In genomic region chr7:27106181-27106905, GRCh38 we compare ENCODE assay signal across 11 cellular contexts. TPM values are rescaled to one million over a fixed set of nuclear protein-coding genes. Genes with fewer than 3 reads are reported as not detected.
A peak's percentile ranks its signal among the peaks of the same experiment; 100 is the strongest.
DNase-seq lines count a peak whose midpoint lies in the region; ATAC-seq and TF ChIP-seq lines count a peak whose summit lies in the region.
"Had no signal": no experiment of that assay in that cellular context is flagged by ENCODE, and none has a peak within 500 bp of the region (broad histone marks: within the 10 kb centered on the region; RNA-seq: fewer than 3 reads in every experiment).

No MANE protein-coding gene starts in this region.

- BruUV-seq in IMR-90 (replicated peaks; lab: Mats Ljungman, UMichigan), result no TSS peak

- H3K23ac ChIP-seq in IMR-90 (ENCODE audit: low read depth, low read length), result peak overlapping the region; percentile 99

- peaks cover 9% of the 10 kb centered on the region; the same call in 1 of the 2 replicates for H3K36me3 ChIP-seq in IMR-90 (ENCODE audit: control insufficient read depth, insufficient read depth, low read length)
- no peaks in the 10 kb centered on the region for H3K36me3 ChIP-seq in stomach smooth muscle (ENCODE audit: control insufficient read depth in 2 of 2, insufficient read depth in 2 of 2, low read length in 2 of 2)
- peaks cover 6% of the 10 kb centered on the region for H3K36me3 ChIP-seq in GM23248 (ENCODE audit: low read depth)

- H3K27me3 ChIP-seq in IMR-90 (ENCODE audit: control insufficient read depth, insufficient read depth, low read length), result no peaks in the 10 kb centered on the region
- H3K27me3 ChIP-seq in stomach smooth muscle (ENCODE audit: control insufficient read depth in 1 of 2, insufficient read depth in 2 of 2, low read length in 2 of 2), result no peaks in the 10 kb centered on the region
- no peaks in the 10 kb centered on the region for H3K27me3 ChIP-seq in GM23248 (replicated peaks; ENCODE audit: insufficient read depth)

- H3K4me2 ChIP-seq in IMR-90 (ENCODE audit: low read depth, low read length) (peak overlapping the region; percentile 49), GM23248 (ENCODE audit: unreplicated experiment) (no peak overlapping the region)

- peaks cover 46% of the 10 kb centered on the region for H3K4me1 ChIP-seq in IMR-90 (ENCODE audit: control insufficient read depth, insufficient read depth, low read length)
- peaks cover 61% of the 10 kb centered on the region for H3K4me1 ChIP-seq in stomach smooth muscle (ENCODE audit: control insufficient read depth, insufficient read depth, low read length)
- peaks cover 5% of the 10 kb centered on the region; the same call in 1 of the 2 replicates for H3K4me1 ChIP-seq in GM23248 (ENCODE audit: insufficient read depth)

- H3K79me2 ChIP-seq in GM23248 (ENCODE audit: insufficient read depth), result peaks cover 5% of the 10 kb centered on the region

- H2AFZ ChIP-seq in IMR-90 (replicated peaks; ENCODE audit: low read length, poor library complexity), result peak overlapping the region; percentile 80
- H2AFZ ChIP-seq in GM23248, result no peak overlapping the region

- peak overlapping the region; percentile 88 to 89 for H4K8ac ChIP-seq in IMR-90 (ENCODE audit: low read depth in 2 of 2, low read length in 2 of 2)

- peak overlapping the region; percentile 80 for H4K91ac ChIP-seq in IMR-90 (ENCODE audit: insufficient read depth, low read depth, low read length)

- H3K27ac ChIP-seq in IMR-90 (ENCODE audit: insufficient read depth, low read length) (peak overlapping the region; percentile 96), stomach smooth muscle (ENCODE audit: low read length) (peak overlapping the region; percentile 97), GM23248 (no peak overlapping the region)

- CTCF ChIA-PET in IMR-90 (lab: Yijun Ruan, JAX), result interaction anchor here (0.7 to 1.7 kb wide), 2 partner anchors 9 to 16 kb away, joined by 3 to 5 read pairs; no protein-coding TSS in a partner anchor

- H2BK15ac ChIP-seq in IMR-90 (ENCODE audit: low read depth, low read length), result peak overlapping the region; percentile 20; the same call in 1 of the 3 replicates

- 0 out of 2 replicates have a peak, but pooled peaks cover 7% of the 10 kb centered on the region for H3F3A ChIP-seq in GM23248 (ENCODE audit: insufficient read depth)

- H3K4me3 ChIP-seq in IMR-90 (ENCODE audit: insufficient read depth, low read depth, low read length) (peak overlapping the region; percentile 22), stomach smooth muscle (ENCODE audit: low read length in 2 of 2) (peak overlapping the region; percentile 96 to 97), GM23248 (no peak overlapping the region)
- H3K4me3 ChIP-seq: K562 had no signal

- H2BK5ac ChIP-seq in IMR-90 (ENCODE audit: low read depth, low read length, poor library complexity, severe bottlenecking), result peak overlapping the region; percentile 95

- ATAC-seq in IMR-90 (ENCODE audit: low read depth), result peak; percentile 1
- ATAC-seq: K562 had no signal

- H3K9me3 ChIP-seq in IMR-90 (ENCODE audit: control insufficient read depth, insufficient read depth, low read length), result no peaks in the 10 kb centered on the region
- no peaks in the 10 kb centered on the region for H3K9me3 ChIP-seq in stomach smooth muscle (ENCODE audit: control insufficient read depth in 2 of 2, low read length in 2 of 2)
- H3K9me3 ChIP-seq in GM23248 (ENCODE audit: low read depth), result no peaks in the 10 kb centered on the region

- in situ Hi-C loops in IMR-90 (cut with MboI; ENCODE audit: low sequenced_read_pairs) (loop anchor here (10.0 kb wide), 1 partner anchor 912 kb away; no protein-coding TSS in a partner anchor), GM23248 (cut with MboI) (loop anchor here (10.0 kb wide), 1 partner anchor 252 kb away; no protein-coding TSS in a partner anchor)

- peak overlapping the region; percentile 89 for H3K56ac ChIP-seq in IMR-90 (ENCODE audit: extremely low read depth, insufficient read depth, low read length)

- H3K9me2 ChIP-seq in GM23248 (ENCODE audit: insufficient read depth), result no peaks in the 10 kb centered on the region

- dilution Hi-C loops in IMR-90 (cut with HindIII; ENCODE audit: low sequenced_read_pairs, unreplicated experiment), result no loop called here

- peak overlapping the region; percentile 86 for H2AK9ac ChIP-seq in IMR-90 (replicated peaks; ENCODE audit: low read depth, low read length, poor library complexity)

- peaks cover 11% of the 10 kb centered on the region; the same call in 1 of the 2 replicates for H3K9me1 ChIP-seq in IMR-90 (ENCODE audit: insufficient read depth, low read length)

- intact Hi-C loops in IMR-90 (cut with micrococcal nuclease), result no loop called here

- H3K14ac ChIP-seq in IMR-90 (replicated peaks; ENCODE audit: low read depth, low read length), result peak overlapping the region; percentile 73

- H2AK5ac ChIP-seq in IMR-90 (ENCODE audit: low read depth, low read length), result peak overlapping the region; percentile 36

- peak overlapping the region; percentile 89 for H2BK120ac ChIP-seq in IMR-90 (ENCODE audit: low read depth, low read length)

- DNase-seq in IMR-90 (peak; percentile 58), ecto neural progenitor cell (ENCODE audit: low spot score) (peak; percentile 75), lung microvascular endothelial cell (ENCODE audit: low read depth in 2 of 2) (peak; percentile 69 to 72), Kasumi-1 (lab: John Stamatoyannopoulos, UW) (no peak), GM23248 (no peak), NCI-H2171 (lab: John Stamatoyannopoulos, UW) (no peak), AG20443 (ENCODE audit: low spot score) (no peak)
- DNase-seq: DND-41, NCI-H774 had no signal

- H3K18ac ChIP-seq in IMR-90 (ENCODE audit: low read depth, low read length), result peak overlapping the region; percentile 80

- peak overlapping the region; percentile 77 for H4K5ac ChIP-seq in IMR-90 (ENCODE audit: low read depth, low read length)

- TF ChIP-seq RAD21 in IMR-90 (IDR thresholded peaks at IDR 0.05; ENCODE audit: low read length), result no peak

- WGBS in IMR-90 (ENCODE audit: extremely low coverage in 2 of 2, insufficient read length in 1 of 2), 2 experiments, result 0% methylated on average over 30 of the region's 44 CpGs; no CpG with 5 or more reads in 1 of the 2 experiments
- WGBS in GM23248 (ENCODE audit: low coverage in 1 of 2, low lambda C conversion rate in 2 of 2, missing lambda C conversion rate in 2 of 2), 2 experiments, result 88 to 91% methylated on average over 39 to 44 of the region's 44 CpGs

- no peak for TF ChIP-seq CTCF in IMR-90 (conservative IDR thresholded peaks at IDR 0.05; ENCODE audit: low read depth, low read length)

- H3K79me1 ChIP-seq in IMR-90 (ENCODE audit: low read depth in 1 of 2, low read length in 2 of 2), result peaks cover 0 to 37% of the 10 kb centered on the region in 2 experiments; a peak in 2 of 4 replicates

- H3K4ac ChIP-seq in IMR-90 (ENCODE audit: low read depth, low read length), result peak overlapping the region; percentile 82

- TF ChIP-seq POLR2A in IMR-90 (IDR thresholded peaks at IDR 0.05; ENCODE audit: low read depth, low read length), result peak; percentile 61; the same call in 1 of the 2 replicates

- POLR2A ChIA-PET in IMR-90 (lab: Charles Lee; ENCODE audit: unreplicated experiment), result interaction anchor here (0.5 to 1.3 kb wide), 4 partner anchors 10 to 78 kb away, joined by 3 to 5 read pairs (median 4); no protein-coding TSS in a partner anchor

- H4K20me1 ChIP-seq in IMR-90 (ENCODE audit: insufficient read depth, low read length), result peaks cover 9% of the 10 kb centered on the region; the same call in 1 of the 2 replicates
- no peaks in the 10 kb centered on the region for H4K20me1 ChIP-seq in GM23248 (ENCODE audit: insufficient read depth)

- H3K9ac ChIP-seq in IMR-90 (ENCODE audit: low read depth, low read length) (peak overlapping the region; percentile 85), stomach smooth muscle (ENCODE audit: low read length in 2 of 2) (peak overlapping the region; percentile 90 to 92), GM23248 (no peak overlapping the region)

- peak overlapping the region; percentile 37; the same call in 1 of the 2 replicates for H2BK20ac ChIP-seq in IMR-90 (ENCODE audit: low read depth, low read length)

RNA-seq across cellular contexts. Expression of gene HOXA2, which starts 3.9 kb away (rescaled TPM):
- total RNA-seq in IMR-90 (2012; rRNA removed), result 1.6 and 1.7 TPM in 2 replicates
- 2.4 and 3.9 TPM in 2 replicates for polyA plus RNA-seq in IMR-90 (2012; rRNA removed)
- 0.93 and 1.8 TPM in 2 replicates for polyA plus RNA-seq in IMR-90 (2012; cell fraction: cytosol; rRNA removed)
- polyA plus RNA-seq in IMR-90 (2012; cell fraction: nucleus; rRNA removed; ENCODE audit: low replicate concordance), result 5.2 and 14.9 TPM in 2 replicates
- 0.20 and 0.22 TPM in 2 replicates for total RNA-seq in lung microvascular endothelial cell
- not detected in 2 replicates for total RNA-seq in GM23248 (2014; rRNA removed; shearing (Covaris generic))
- 0.09 TPM in 1 of 2 replicates, not detected in the other for polyA plus RNA-seq in GM23248 (2016; fragmentation: Nextera tagmentation; extraction: Ambion mirVana)
- total RNA-seq: K562 had no signal

RNA-seq across cellular contexts. Expression of gene HOXA1, which starts 10.5 kb away (rescaled TPM):
- total RNA-seq in IMR-90 (2012; rRNA removed) (0.54 and 0.83 TPM in 2 replicates), lung microvascular endothelial cell (0.40 and 0.44 TPM in 2 replicates)
- polyA plus RNA-seq in IMR-90 (2012; rRNA removed) (1.7 and 1.8 TPM in 2 replicates), GM23248 (2016; fragmentation: Nextera tagmentation; extraction: Ambion mirVana) (1.6 and 1.8 TPM in 2 replicates)
- polyA plus RNA-seq in IMR-90 (2012; cell fraction: cytosol; rRNA removed), result 0.34 and 0.97 TPM in 2 replicates
- 1.5 and 1.9 TPM in 2 replicates for polyA plus RNA-seq in IMR-90 (2012; cell fraction: nucleus; rRNA removed; ENCODE audit: low replicate concordance)
- 0.89 and 0.97 TPM in 2 replicates for total RNA-seq in GM23248 (2014; rRNA removed; shearing (Covaris generic))

RNA-seq across cellular contexts. Expression of gene HOXA4, which starts 24.2 kb away (rescaled TPM):
- total RNA-seq in IMR-90 (2012; rRNA removed) (0.36 and 1.1 TPM in 2 replicates), lung microvascular endothelial cell (0.22 and 0.79 TPM in 2 replicates)
- polyA plus RNA-seq in IMR-90 (2012; rRNA removed) (7.2 and 8.0 TPM in 2 replicates), GM23248 (2016; fragmentation: Nextera tagmentation; extraction: Ambion mirVana) (3.1 and 3.3 TPM in 2 replicates)
- polyA plus RNA-seq in IMR-90 (2012; cell fraction: cytosol; rRNA removed), result 4.3 and 5.1 TPM in 2 replicates
- polyA plus RNA-seq in IMR-90 (2012; cell fraction: nucleus; rRNA removed; ENCODE audit: low replicate concordance), result 4.5 and 16.6 TPM in 2 replicates
- total RNA-seq in GM23248 (2014; rRNA removed; shearing (Covaris generic)), result 0.13 and 1.8 TPM in 2 replicates
- total RNA-seq: K562 had no signal
- polyA plus RNA-seq: K562 had no signal

RNA-seq across cellular contexts. Expression of gene HOXA5, which starts 37.1 kb away (rescaled TPM):
- total RNA-seq in IMR-90 (2012; rRNA removed) (19.9 and 23.9 TPM in 2 replicates), lung microvascular endothelial cell (5.8 and 7.0 TPM in 2 replicates)
- polyA plus RNA-seq in IMR-90 (2012; rRNA removed) (28.1 and 29.4 TPM in 2 replicates), GM23248 (2016; fragmentation: Nextera tagmentation; extraction: Ambion mirVana) (1.3 and 1.9 TPM in 2 replicates)
- 27.6 and 56.3 TPM in 2 replicates for polyA plus RNA-seq in IMR-90 (2012; cell fraction: cytosol; rRNA removed)
- 34.9 and 41.0 TPM in 2 replicates for polyA plus RNA-seq in IMR-90 (2012; cell fraction: nucleus; rRNA removed; ENCODE audit: low replicate concordance)
- 0.25 and 4.0 TPM in 2 replicates for total RNA-seq in GM23248 (2014; rRNA removed; shearing (Covaris generic))
- total RNA-seq: K562 had no signal

RNA-seq across cellular contexts. Expression of gene HOXA6, which starts 41.2 kb away (rescaled TPM):
- total RNA-seq in IMR-90 (2012; rRNA removed) (1.4 and 1.7 TPM in 2 replicates), lung microvascular endothelial cell (2.0 and 2.4 TPM in 2 replicates)
- polyA plus RNA-seq in IMR-90 (2012; rRNA removed) (1.8 and 2.1 TPM in 2 replicates), GM23248 (2016; fragmentation: Nextera tagmentation; extraction: Ambion mirVana) (3.5 and 3.7 TPM in 2 replicates)
- 0.50 and 1.7 TPM in 2 replicates for polyA plus RNA-seq in IMR-90 (2012; cell fraction: cytosol; rRNA removed)
- 3.9 and 5.3 TPM in 2 replicates for polyA plus RNA-seq in IMR-90 (2012; cell fraction: nucleus; rRNA removed; ENCODE audit: low replicate concordance)
- 0.51 and 3.2 TPM in 2 replicates for total RNA-seq in GM23248 (2014; rRNA removed; shearing (Covaris generic))
- total RNA-seq: K562 had no signal
- polyA plus RNA-seq: K562 had no signal

Comparison
In these comparisons a context has a peak if more than half of its experiments do, and no peak if none do; other contexts are left out.
1. DNase-seq: peak in IMR-90 (single experiment), ecto neural progenitor cell (single experiment) and lung microvascular endothelial cell (2 of 2); none in Kasumi-1 (0 of 2), GM23248 (single experiment), NCI-H2171 (single experiment) and AG20443 (single experiment).